Comparison of ENCODE assay signal across 15 cellular contexts in genomic region chr1:156079762-156080597, GRCh38. TPM values are rescaled to one million over a fixed set of nuclear protein-coding genes. Genes with fewer than 3 reads are reported as not detected.
A peak's percentile ranks its signal among the peaks of the same experiment; 100 is the strongest.
DNase-seq lines count a peak whose midpoint lies in the region; ATAC-seq, FAIRE-seq and TF ChIP-seq lines count a peak whose summit lies in the region.
"Had no signal": no experiment of that assay in that cellular context is flagged by ENCODE, and none has a peak within 500 bp of the region (broad histone marks: within the 10 kb centered on the region; RNA-seq: fewer than 3 reads in every experiment).

No MANE protein-coding gene starts in this region.

- TF ChIP-seq EP300 in HepG2 (IDR thresholded peaks at IDR 0.05; ENCODE audit: low read depth in 2 of 2, low read length in 2 of 2) (no peak), HepG2 (CRISPR knock-in tag; IDR thresholded peaks at IDR 0.05; ENCODE audit: borderline replicate concordance) (no peak)

- peaks cover 2% of the 10 kb centered on the region; the same call in 1 of the 2 replicates for H4K20me1 ChIP-seq in HepG2 (ENCODE audit: insufficient read depth, low read length)

- H3K36me3 ChIP-seq in HepG2 (replicated peaks in 1 of 2; ENCODE audit: control insufficient read depth in 1 of 2, insufficient read depth in 2 of 2, low read length in 2 of 2) (peaks cover 5 to 14% of the 10 kb centered on the region in 2 experiments; a peak in 4 of 5 replicates), right lobe of liver (no peaks in the 10 kb centered on the region), adipocyte (ENCODE audit: control insufficient read depth, insufficient read depth, low read length, severe bottlenecking) (no peaks in the 10 kb centered on the region), iPS-20b (ENCODE audit: insufficient read depth, low read depth, low read length) (peaks cover 43% of the 10 kb centered on the region)
- H3K36me3 ChIP-seq: uterus had no signal

- TSS peak; percentile 29 for BruUV-seq in HepG2 (replicated peaks; lab: Mats Ljungman, UMichigan)

- ATAC-seq in HepG2 (no peak), right lobe of liver (no peak)
- ATAC-seq: naive thymus-derived CD8-positive, alpha-beta T cell had no signal

- intact Hi-C loops in HepG2 (cut with micrococcal nuclease; ENCODE audit: unreplicated experiment): loop anchor here (5.0 kb wide), 1 partner anchor 953 kb away; the partner anchor contains the start of gene EFNA1
- intact Hi-C loops in right lobe of liver (cut with DNase I): no loop called here

- H3K9me3 Mint-ChIP-seq in type B pancreatic cell: no peaks in the 10 kb centered on the region
- H3K9me3 Mint-ChIP-seq: naive thymus-derived CD8-positive, alpha-beta T cell had no signal

- in situ Hi-C loops in HepG2 (cut with HindIII; ENCODE audit: extremely low pct_ligation_motif_present, low pct_unique_long_range_greater_than_20kb): no loop called here

- H2AFZ ChIP-seq in HepG2 (ENCODE audit: low read length): no peak overlapping the region

- no peak overlapping the region for H3K27ac ChIP-seq in HepG2 (ENCODE audit: extremely low read length, insufficient read depth, low read length)
- no peak overlapping the region for H3K27ac ChIP-seq in right lobe of liver
- H3K27ac ChIP-seq in iPS-20b (ENCODE audit: low read length): peak overlapping the region; percentile 95
- H3K27ac ChIP-seq: esophagus squamous epithelium had no signal

- peak overlapping the region; percentile 97 for H3K4me2 ChIP-seq in HepG2 (ENCODE audit: low read depth, low read length)

- POLR2A ChIA-PET in HepG2 (lab: Yijun Ruan, JAX): no interaction called here

- H3K4me1 ChIP-seq in HepG2 (ENCODE audit: insufficient read depth, low read length): peaks cover 55% of the 10 kb centered on the region
- peaks cover 0 to 17% (median 2%) of the 10 kb centered on the region in 4 donors for H3K4me1 ChIP-seq in right lobe of liver
- H3K4me1 ChIP-seq in adipocyte (ENCODE audit: control insufficient read depth, insufficient read depth, low read length): peaks cover 7% of the 10 kb centered on the region
- peaks cover 51% of the 10 kb centered on the region for H3K4me1 ChIP-seq in iPS-20b (ENCODE audit: insufficient read depth, low read length)
- H3K4me1 ChIP-seq: uterus had no signal

- DNase-seq in HepG2 (ENCODE audit: low spot score): no peak
- no peak for DNase-seq in right lobe of liver
- DNase-seq in adipocyte (ENCODE audit: low read depth): peak; percentile 45
- DNase-seq in type B pancreatic cell (ENCODE audit: extremely low spot score, unreplicated experiment): no peak
- DNase-seq in GM12892 (ENCODE audit: insufficient read length): no peak
- DNase-seq in activated CD4-positive, alpha-beta T cell treated with anti-CD3 and anti-CD28 coated beads for 48 hours: no peak
- no peak for DNase-seq in stimulated activated CD4-positive, alpha-beta T cell treated with anti-CD3 and anti-CD28 coated beads, Interleukin-2, amount 100 ng/mL, for 24 hours
- DNase-seq: activated CD4-positive, CD25-positive, alpha-beta regulatory T cell treated with anti-CD3 and anti-CD28 coated beads, Interleukin-2, amount 50 U/mL, for 72 hours; DMS79 treated with DMSO at 0.1 percent for 48 hours; esophagus squamous epithelium; naive thymus-derived CD8-positive, alpha-beta T cell had no signal

- peaks cover 28% of the 10 kb centered on the region for H3K36me3 Mint-ChIP-seq in type B pancreatic cell
- H3K36me3 Mint-ChIP-seq: naive thymus-derived CD8-positive, alpha-beta T cell had no signal

- H3K27me3 Mint-ChIP-seq in type B pancreatic cell: no peaks in the 10 kb centered on the region

- H3K27ac Mint-ChIP-seq in type B pancreatic cell: peak overlapping the region; percentile 93

- CTCF ChIA-PET in HepG2 (lab: Yijun Ruan, JAX; ENCODE audit: low intra/inter-chr PET ratio, low total read pairs): no interaction called here

- H3K27me3 ChIP-seq in HepG2 (ENCODE audit: control insufficient read depth in 1 of 2, insufficient read depth in 2 of 2, low read length in 2 of 2) (no peaks in the 10 kb centered on the region; a peak in 1 of 5 replicates), right lobe of liver (no peaks in the 10 kb centered on the region), adipocyte (replicated peaks; ENCODE audit: control insufficient read depth, insufficient read depth, low read length) (no peaks in the 10 kb centered on the region), iPS-20b (ENCODE audit: insufficient read depth, low read length) (no peaks in the 10 kb centered on the region)
- H3K27me3 ChIP-seq: uterus had no signal

- H3K4me1 Mint-ChIP-seq in type B pancreatic cell (ENCODE audit: unreplicated experiment): peaks cover 56% of the 10 kb centered on the region

- TF ChIP-seq CTCF in HepG2 (CRISPR knock-in tag; IDR thresholded peaks at IDR 0.05) (no peak), right lobe of liver (IDR thresholded peaks at IDR 0.05) (no peak), type B pancreatic cell (conservative IDR thresholded peaks at IDR 0.05) (no peak)

- WGBS in HepG2 (ENCODE audit: low lambda C conversion rate): 84% methylated on average over 10 of the region's 10 CpGs
- WGBS in right lobe of liver (ENCODE audit: insufficient coverage, low coverage, low lambda C conversion rate, missing lambda C conversion rate): 98% methylated on average over 6 of the region's 10 CpGs

- H3K4me3 ChIP-seq in HepG2 (replicated peaks in 1 of 3; ENCODE audit: insufficient read depth in 1 of 3, low read depth in 2 of 3, low read length in 3 of 3) (peak overlapping the region; percentile 45 to 94 (median 88); a peak in 4 of 6 replicates), right lobe of liver (no peak overlapping the region), adipocyte (ENCODE audit: low read length) (no peak overlapping the region), iPS-20b (ENCODE audit: low read length) (peak overlapping the region; percentile 99)

- FAIRE-seq in HepG2 (lab: Jason Lieb, UNC) (no peak), GM12892 (lab: Jason Lieb, UNC) (no peak)
- FAIRE-seq: bronchial epithelial cell, keratinocyte had no signal

- no peak for TF ChIP-seq RAD21 in HepG2 (CRISPR knock-in tag; IDR thresholded peaks at IDR 0.05)

- peak overlapping the region; percentile 97 for H3K4me3 Mint-ChIP-seq in type B pancreatic cell

- TF ChIP-seq POLR2A in HepG2 (IDR thresholded peaks at IDR 0.05; ENCODE audit: insufficient read depth in 1 of 2, low read depth in 2 of 2, low read length in 2 of 2): no peak
- TF ChIP-seq POLR2A in right lobe of liver (IDR thresholded peaks at IDR 0.05): no peak
- no peak for TF ChIP-seq POLR2A in GM12892 (IDR thresholded peaks at IDR 0.05; ENCODE audit: low read depth, low read length)

- H3K9me3 ChIP-seq in HepG2 (ENCODE audit: low read length) (no peaks in the 10 kb centered on the region), right lobe of liver (no peaks in the 10 kb centered on the region), adipocyte (ENCODE audit: control insufficient read depth, low read length) (no peaks in the 10 kb centered on the region), iPS-20b (ENCODE audit: insufficient read depth, low read depth, low read length) (no peaks in the 10 kb centered on the region)
- H3K9me3 ChIP-seq: esophagus squamous epithelium, uterus had no signal

- H3K9ac ChIP-seq in HepG2 (ENCODE audit: insufficient read depth, low read depth, low read length) (no peak overlapping the region), adipocyte (ENCODE audit: low read length) (no peak overlapping the region), iPS-20b (ENCODE audit: low read depth, low read length) (peak overlapping the region; percentile 98; the same call in 1 of the 2 replicates)

- H3K79me2 ChIP-seq in HepG2 (ENCODE audit: insufficient read depth, low read length): peaks cover 23% of the 10 kb centered on the region

RNA-seq across cellular contexts. Expression of gene MEX3A, which starts 2.3 kb away (rescaled TPM):
- total RNA-seq in HepG2 (2016; rRNA removed; fragmentation: Illumina TruSeq; extraction: Trizol) (7.6 TPM in 2 replicates), right lobe of liver (1 to 10 TPM in 1 of 6 experiments, under 1 TPM in 5; 0.35 to 1.4 (median 0.83) TPM), type B pancreatic cell (ENCODE audit: low replicate concordance) (31.0 and 61.9 TPM in 2 replicates)
- total RNA-seq in HepG2 (2016; cell fraction: cytosol; rRNA removed; fragmentation: Illumina TruSeq; extraction: Trizol; ENCODE audit: low read depth): 1.4 and 2.5 TPM in 2 replicates
- 5.3 and 7.9 TPM in 2 replicates for total RNA-seq in HepG2 (2016; cell fraction: insoluble cytoplasmic fraction; rRNA removed; fragmentation: Illumina TruSeq; extraction: Trizol)
- 4.5 and 7.8 TPM in 2 replicates for total RNA-seq in HepG2 (2016; cell fraction: membrane; rRNA removed; fragmentation: Illumina TruSeq; extraction: Trizol)
- total RNA-seq in HepG2 (2016; cell fraction: nucleus; rRNA removed; fragmentation: Illumina TruSeq; extraction: Trizol): 6.2 and 7.5 TPM in 2 replicates
- 9.0 and 9.1 TPM in 2 replicates for polyA plus RNA-seq in HepG2 (2011; rRNA removed)
- polyA plus RNA-seq in HepG2 (2011; cell fraction: cytosol; rRNA removed): 7.3 and 8.1 TPM in 2 replicates
- polyA plus RNA-seq in HepG2 (2011; cell fraction: nucleus; rRNA removed): 11.9 and 12.9 TPM in 2 replicates
- 4.3 and 9.1 TPM in 2 replicates for polyA plus RNA-seq in HepG2 (2012)
- 2.9 and 3.3 TPM in 2 replicates for polyA plus RNA-seq in HepG2 (2016; cell fraction: cytosol; fragmentation: Illumina TruSeq; extraction: Trizol; ENCODE audit: low read depth)
- polyA plus RNA-seq in HepG2 (2016; cell fraction: insoluble cytoplasmic fraction; fragmentation: Illumina TruSeq; extraction: Trizol; ENCODE audit: low read depth): 10.7 and 11.1 TPM in 2 replicates
- polyA plus RNA-seq in HepG2 (2016; cell fraction: membrane; fragmentation: Illumina TruSeq; extraction: Trizol; ENCODE audit: low read depth): 4.7 and 6.0 TPM in 2 replicates
- polyA plus RNA-seq in HepG2 (2016; cell fraction: nucleus; fragmentation: Illumina TruSeq; extraction: Trizol; ENCODE audit: insufficient read depth, low read depth): 14.7 and 15.4 TPM in 2 replicates
- polyA minus RNA-seq in HepG2 (2011; rRNA and poly(A)+ RNA removed; ENCODE audit: low replicate concordance): 2.3 and 13.0 TPM in 2 replicates
- polyA minus RNA-seq in HepG2 (2011; cell fraction: cytosol; rRNA and poly(A)+ RNA removed): 10.6 and 11.8 TPM in 2 replicates
- polyA minus RNA-seq in HepG2 (2011; cell fraction: nucleus; rRNA and poly(A)+ RNA removed): 4.1 and 6.2 TPM in 2 replicates
- 2.3 TPM for polyA plus RNA-seq in GM12892 (2012; ENCODE audit: missing spikeins)
- polyA plus RNA-seq: naive thymus-derived CD8-positive, alpha-beta T cell had no signal

RNA-seq across cellular contexts. Expression of gene RAB25, which starts 19.0 kb away (rescaled TPM):
- total RNA-seq in HepG2 (2016; rRNA removed; fragmentation: Illumina TruSeq; extraction: Trizol) (0.20 TPM in 1 of 2 replicates, not detected in the other), right lobe of liver (1 to 10 TPM in 2 of 6 experiments, under 1 TPM in 4; 0.40 to 3.2 (median 0.77) TPM), type B pancreatic cell (ENCODE audit: low replicate concordance) (97.9 and 294 TPM in 2 replicates)
- not detected in 2 replicates for total RNA-seq in HepG2 (2016; cell fraction: cytosol; rRNA removed; fragmentation: Illumina TruSeq; extraction: Trizol; ENCODE audit: low read depth)
- 0.17 TPM in 1 of 2 replicates, not detected in the other for total RNA-seq in HepG2 (2016; cell fraction: insoluble cytoplasmic fraction; rRNA removed; fragmentation: Illumina TruSeq; extraction: Trizol)
- 0.17 TPM in 1 of 2 replicates, not detected in the other for total RNA-seq in HepG2 (2016; cell fraction: membrane; rRNA removed; fragmentation: Illumina TruSeq; extraction: Trizol)
- total RNA-seq in HepG2 (2016; cell fraction: nucleus; rRNA removed; fragmentation: Illumina TruSeq; extraction: Trizol): not detected in 2 replicates
- polyA plus RNA-seq in HepG2 (2011; rRNA removed): 0.12 and 0.22 TPM in 2 replicates
- polyA plus RNA-seq in HepG2 (2011; cell fraction: cytosol; rRNA removed): 0.12 and 0.21 TPM in 2 replicates
- 0.33 and 0.37 TPM in 2 replicates for polyA plus RNA-seq in HepG2 (2011; cell fraction: nucleus; rRNA removed)
- 0.33 and 0.34 TPM in 2 replicates for polyA plus RNA-seq in HepG2 (2012)
- not detected in 2 replicates for polyA plus RNA-seq in HepG2 (2016; cell fraction: cytosol; fragmentation: Illumina TruSeq; extraction: Trizol; ENCODE audit: low read depth)
- polyA plus RNA-seq in HepG2 (2016; cell fraction: insoluble cytoplasmic fraction; fragmentation: Illumina TruSeq; extraction: Trizol; ENCODE audit: low read depth): not detected in 2 replicates
- polyA plus RNA-seq in HepG2 (2016; cell fraction: membrane; fragmentation: Illumina TruSeq; extraction: Trizol; ENCODE audit: low read depth): not detected in 2 replicates
- not detected in 2 replicates for polyA plus RNA-seq in HepG2 (2016; cell fraction: nucleus; fragmentation: Illumina TruSeq; extraction: Trizol; ENCODE audit: insufficient read depth, low read depth)
- not detected in 2 replicates for polyA minus RNA-seq in HepG2 (2011; rRNA and poly(A)+ RNA removed; ENCODE audit: low replicate concordance)
- not detected in 2 replicates for polyA minus RNA-seq in HepG2 (2011; cell fraction: cytosol; rRNA and poly(A)+ RNA removed)
- not detected in 2 replicates for polyA minus RNA-seq in HepG2 (2011; cell fraction: nucleus; rRNA and poly(A)+ RNA removed)
- polyA plus RNA-seq in GM12892 (2012; ENCODE audit: missing spikeins): not detected

RNA-seq across cellular contexts. Expression of gene LAMTOR2, which starts 25.4 kb away (rescaled TPM):
- total RNA-seq in HepG2 (2016; rRNA removed; fragmentation: Illumina TruSeq; extraction: Trizol) (66.4 and 84.0 TPM in 2 replicates), right lobe of liver (10 to 100 TPM; 49.4 to 71.0 (median 60.3) TPM), type B pancreatic cell (ENCODE audit: low replicate concordance) (55.6 and 60.9 TPM in 2 replicates)
- 39.6 and 58.1 TPM in 2 replicates for total RNA-seq in HepG2 (2016; cell fraction: cytosol; rRNA removed; fragmentation: Illumina TruSeq; extraction: Trizol; ENCODE audit: low read depth)
- total RNA-seq in HepG2 (2016; cell fraction: insoluble cytoplasmic fraction; rRNA removed; fragmentation: Illumina TruSeq; extraction: Trizol): 68.2 and 78.9 TPM in 2 replicates
- total RNA-seq in HepG2 (2016; cell fraction: membrane; rRNA removed; fragmentation: Illumina TruSeq; extraction: Trizol): 45.1 and 68.3 TPM in 2 replicates
- 22.4 and 23.2 TPM in 2 replicates for total RNA-seq in HepG2 (2016; cell fraction: nucleus; rRNA removed; fragmentation: Illumina TruSeq; extraction: Trizol)
- 36.5 and 44.9 TPM in 2 replicates for polyA plus RNA-seq in HepG2 (2011; rRNA removed)
- polyA plus RNA-seq in HepG2 (2011; cell fraction: cytosol; rRNA removed): 45.1 and 65.7 TPM in 2 replicates
- 14.0 and 16.2 TPM in 2 replicates for polyA plus RNA-seq in HepG2 (2011; cell fraction: nucleus; rRNA removed)
- 28.1 and 35.0 TPM in 2 replicates for polyA plus RNA-seq in HepG2 (2012)
- polyA plus RNA-seq in HepG2 (2016; cell fraction: cytosol; fragmentation: Illumina TruSeq; extraction: Trizol; ENCODE audit: low read depth): 49.1 and 78.5 TPM in 2 replicates
- polyA plus RNA-seq in HepG2 (2016; cell fraction: insoluble cytoplasmic fraction; fragmentation: Illumina TruSeq; extraction: Trizol; ENCODE audit: low read depth): 91.2 and 98.7 TPM in 2 replicates
- 42.8 and 62.9 TPM in 2 replicates for polyA plus RNA-seq in HepG2 (2016; cell fraction: membrane; fragmentation: Illumina TruSeq; extraction: Trizol; ENCODE audit: low read depth)
- 45.4 and 50.6 TPM in 2 replicates for polyA plus RNA-seq in HepG2 (2016; cell fraction: nucleus; fragmentation: Illumina TruSeq; extraction: Trizol; ENCODE audit: insufficient read depth, low read depth)
- 18.1 and 65.8 TPM in 2 replicates for polyA minus RNA-seq in HepG2 (2011; rRNA and poly(A)+ RNA removed; ENCODE audit: low replicate concordance)
- polyA minus RNA-seq in HepG2 (2011; cell fraction: cytosol; rRNA and poly(A)+ RNA removed): 8.4 and 8.6 TPM in 2 replicates
- polyA minus RNA-seq in HepG2 (2011; cell fraction: nucleus; rRNA and poly(A)+ RNA removed): 6.3 and 9.4 TPM in 2 replicates
- polyA plus RNA-seq in GM12892 (2012; ENCODE audit: missing spikeins): 69.0 TPM

RNA-seq across cellular contexts. Expression of gene UBQLN4, which starts 26.4 kb away (rescaled TPM):
- total RNA-seq in HepG2 (2016; rRNA removed; fragmentation: Illumina TruSeq; extraction: Trizol) (31.5 and 33.2 TPM in 2 replicates), right lobe of liver (10 to 100 TPM; 19.0 to 25.5 (median 21.0) TPM), type B pancreatic cell (ENCODE audit: low replicate concordance) (40.3 and 54.5 TPM in 2 replicates)
- 20.1 and 22.6 TPM in 2 replicates for total RNA-seq in HepG2 (2016; cell fraction: cytosol; rRNA removed; fragmentation: Illumina TruSeq; extraction: Trizol; ENCODE audit: low read depth)
- 29.3 and 31.9 TPM in 2 replicates for total RNA-seq in HepG2 (2016; cell fraction: insoluble cytoplasmic fraction; rRNA removed; fragmentation: Illumina TruSeq; extraction: Trizol)
- 26.2 and 29.2 TPM in 2 replicates for total RNA-seq in HepG2 (2016; cell fraction: membrane; rRNA removed; fragmentation: Illumina TruSeq; extraction: Trizol)
- total RNA-seq in HepG2 (2016; cell fraction: nucleus; rRNA removed; fragmentation: Illumina TruSeq; extraction: Trizol): 21.0 and 23.5 TPM in 2 replicates
- 39.8 and 42.0 TPM in 2 replicates for polyA plus RNA-seq in HepG2 (2011; rRNA removed)
- 29.0 and 30.8 TPM in 2 replicates for polyA plus RNA-seq in HepG2 (2011; cell fraction: cytosol; rRNA removed)
- polyA plus RNA-seq in HepG2 (2011; cell fraction: nucleus; rRNA removed): 55.5 and 56.3 TPM in 2 replicates
- 24.3 and 30.2 TPM in 2 replicates for polyA plus RNA-seq in HepG2 (2012)
- polyA plus RNA-seq in HepG2 (2016; cell fraction: cytosol; fragmentation: Illumina TruSeq; extraction: Trizol; ENCODE audit: low read depth): 6.2 and 6.6 TPM in 2 replicates
- polyA plus RNA-seq in HepG2 (2016; cell fraction: insoluble cytoplasmic fraction; fragmentation: Illumina TruSeq; extraction: Trizol; ENCODE audit: low read depth): 36.9 and 41.7 TPM in 2 replicates
- 19.4 and 20.1 TPM in 2 replicates for polyA plus RNA-seq in HepG2 (2016; cell fraction: membrane; fragmentation: Illumina TruSeq; extraction: Trizol; ENCODE audit: low read depth)
- 54.4 and 62.1 TPM in 2 replicates for polyA plus RNA-seq in HepG2 (2016; cell fraction: nucleus; fragmentation: Illumina TruSeq; extraction: Trizol; ENCODE audit: insufficient read depth, low read depth)
- polyA minus RNA-seq in HepG2 (2011; rRNA and poly(A)+ RNA removed; ENCODE audit: low replicate concordance): 59.1 and 110 TPM in 2 replicates
- polyA minus RNA-seq in HepG2 (2011; cell fraction: cytosol; rRNA and poly(A)+ RNA removed): 20.7 and 24.4 TPM in 2 replicates
- 14.0 and 20.0 TPM in 2 replicates for polyA minus RNA-seq in HepG2 (2011; cell fraction: nucleus; rRNA and poly(A)+ RNA removed)
- polyA plus RNA-seq in GM12892 (2012; ENCODE audit: missing spikeins): 17.7 TPM

RNA-seq across cellular contexts. Expression of gene LMNA, which starts 34.5 kb away (rescaled TPM):
- total RNA-seq in HepG2 (2016; rRNA removed; fragmentation: Illumina TruSeq; extraction: Trizol) (190 and 225 TPM in 2 replicates), right lobe of liver (100 to 1,000 TPM in 3 of 6 experiments, 10 to 100 TPM in 3; 79.4 to 129 (median 98.8) TPM), type B pancreatic cell (ENCODE audit: low replicate concordance) (141 and 400 TPM in 2 replicates)
- 16.7 and 20.3 TPM in 2 replicates for total RNA-seq in HepG2 (2016; cell fraction: cytosol; rRNA removed; fragmentation: Illumina TruSeq; extraction: Trizol; ENCODE audit: low read depth)
- 150 and 214 TPM in 2 replicates for total RNA-seq in HepG2 (2016; cell fraction: insoluble cytoplasmic fraction; rRNA removed; fragmentation: Illumina TruSeq; extraction: Trizol)
- 22.8 and 26.6 TPM in 2 replicates for total RNA-seq in HepG2 (2016; cell fraction: membrane; rRNA removed; fragmentation: Illumina TruSeq; extraction: Trizol)
- total RNA-seq in HepG2 (2016; cell fraction: nucleus; rRNA removed; fragmentation: Illumina TruSeq; extraction: Trizol): 106 and 117 TPM in 2 replicates
- polyA plus RNA-seq in HepG2 (2011; rRNA removed): 107 and 110 TPM in 2 replicates
- polyA plus RNA-seq in HepG2 (2011; cell fraction: cytosol; rRNA removed): 79.6 and 122 TPM in 2 replicates
- 236 and 366 TPM in 2 replicates for polyA plus RNA-seq in HepG2 (2011; cell fraction: nucleus; rRNA removed)
- polyA plus RNA-seq in HepG2 (2012): 86.7 and 101 TPM in 2 replicates
- 11.1 and 13.2 TPM in 2 replicates for polyA plus RNA-seq in HepG2 (2016; cell fraction: cytosol; fragmentation: Illumina TruSeq; extraction: Trizol; ENCODE audit: low read depth)
- 143 and 179 TPM in 2 replicates for polyA plus RNA-seq in HepG2 (2016; cell fraction: insoluble cytoplasmic fraction; fragmentation: Illumina TruSeq; extraction: Trizol; ENCODE audit: low read depth)
- 12.6 and 16.9 TPM in 2 replicates for polyA plus RNA-seq in HepG2 (2016; cell fraction: membrane; fragmentation: Illumina TruSeq; extraction: Trizol; ENCODE audit: low read depth)
- 177 and 182 TPM in 2 replicates for polyA plus RNA-seq in HepG2 (2016; cell fraction: nucleus; fragmentation: Illumina TruSeq; extraction: Trizol; ENCODE audit: insufficient read depth, low read depth)
- 159 and 307 TPM in 2 replicates for polyA minus RNA-seq in HepG2 (2011; rRNA and poly(A)+ RNA removed; ENCODE audit: low replicate concordance)
- polyA minus RNA-seq in HepG2 (2011; cell fraction: cytosol; rRNA and poly(A)+ RNA removed): 120 and 130 TPM in 2 replicates
- polyA minus RNA-seq in HepG2 (2011; cell fraction: nucleus; rRNA and poly(A)+ RNA removed): 67.7 and 70.4 TPM in 2 replicates
- 109 TPM for polyA plus RNA-seq in GM12892 (2012; ENCODE audit: missing spikeins)

Comparison
In these comparisons a context has a peak if more than half of its experiments do, and no peak if none do; other contexts are left out.
1. H3K4me3 ChIP-seq: peak in HepG2 (3 of 3) and iPS-20b (single experiment); none in right lobe of liver (0 of 3) and adipocyte (single experiment).
2. RNA of gene RAB25, which starts 19.0 kb away (total RNA-seq): 97.9 to 294 TPM in type B pancreatic cell; 0.40 to 3.2 TPM in right lobe of liver and 0.17 to 0.20 TPM in HepG2; every median in the first group is over 10 times any median in the second.